In genomic region chr7:116584721-116585120, GRCh38 we compare ENCODE assay signal across 1 cellular context.
TF ChIP-seq lines count a peak whose summit lies in the region.

No MANE protein-coding gene starts in this region.

TF ChIP-seq in SK-N-SH treated with all-trans-retinoic acid at 6 μM for 48 hours, 23 proteins besides CTCF, POLR2A, EP300 and RAD21 (continued from another document):
- no peak for TF ChIP-seq TCF4 (CRISPR knock-in tag; IDR thresholded peaks at IDR 0.05; ENCODE audit: borderline replicate concordance)
